Comparison of ENCODE assay signal across 23 cellular contexts in the genomic region with DNA sequence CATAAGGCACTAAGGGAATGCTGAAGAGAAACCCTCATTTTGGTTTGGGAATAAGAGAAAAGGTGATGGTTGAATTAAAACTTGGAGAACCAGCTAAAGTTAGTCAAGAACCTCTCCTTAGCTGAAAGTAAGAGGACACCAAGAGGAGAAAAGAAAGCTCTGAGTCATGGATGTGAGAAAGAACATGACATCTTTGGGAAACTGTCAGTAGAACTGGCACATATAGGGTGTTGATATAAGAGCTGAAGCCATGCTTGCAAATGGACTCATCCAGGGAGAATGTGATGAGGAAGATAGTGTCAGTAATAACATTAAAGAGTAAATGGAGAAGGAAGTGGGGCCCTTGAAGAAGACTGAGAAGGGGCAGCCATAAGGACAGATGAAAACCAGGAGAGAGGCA. TPM values are rescaled to one million over a fixed set of nuclear protein-coding genes. Genes with fewer than 3 reads are reported as not detected.
DNase-seq lines count a peak whose midpoint lies in the region; ATAC-seq and TF ChIP-seq lines count a peak whose summit lies in the region.
"Had no signal": no experiment of that assay in that cellular context is flagged by ENCODE, and none has a peak within 500 bp of the region (broad histone marks: within the 10 kb centered on the region; RNA-seq: fewer than 3 reads in every experiment).

No MANE protein-coding gene starts in this region.

- H3K4me3 ChIP-seq in CD8-positive, alpha-beta T cell (ENCODE audit: low read depth, low read length) = no peak overlapping the region
- H3K4me3 ChIP-seq in foreskin fibroblast (ENCODE audit: low read depth in 1 of 2, low read length in 2 of 2) = no peak overlapping the region
- H3K4me3 ChIP-seq: esophagus muscularis mucosa had no signal

- H3K27me3 Mint-ChIP-seq in activated CD4-positive, alpha-beta T cell treated with anti-CD3 and anti-CD28 coated beads for 36 hours = no peaks in the 10 kb centered on the region
- no peaks in the 10 kb centered on the region for H3K27me3 Mint-ChIP-seq in CD8-positive, alpha-beta T cell (ENCODE audit: low read depth)
- no peaks in the 10 kb centered on the region for H3K27me3 Mint-ChIP-seq in activated T-helper 17 cell treated with anti-CD3 and anti-CD28 coated beads, Interleukin-2, amount 50 U/mL, for 72 hours
- H3K27me3 Mint-ChIP-seq: IgD-negative memory B cell, memory B cell had no signal

- ATAC-seq in activated CD4-positive, alpha-beta T cell treated with anti-CD3 and anti-CD28 coated beads for 36 hours = peak; percentile 70
- no peak for ATAC-seq in CD8-positive, alpha-beta T cell
- ATAC-seq in activated T-helper 17 cell treated with anti-CD3 and anti-CD28 coated beads, Interleukin-2, amount 50 U/mL, for 72 hours (replicated peaks) = peak; percentile 72

- H3K27ac ChIP-seq in CD8-positive, alpha-beta T cell (ENCODE audit: low read depth, low read length) = no peak overlapping the region
- H3K27ac ChIP-seq: esophagus muscularis mucosa had no signal

- H3K9me3 Mint-ChIP-seq in activated CD4-positive, alpha-beta T cell treated with anti-CD3 and anti-CD28 coated beads for 36 hours (ENCODE audit: low read depth) = peaks cover 6% of the 10 kb centered on the region
- H3K9me3 Mint-ChIP-seq in CD8-positive, alpha-beta T cell = no peaks in the 10 kb centered on the region
- H3K9me3 Mint-ChIP-seq in activated T-helper 17 cell treated with anti-CD3 and anti-CD28 coated beads, Interleukin-2, amount 50 U/mL, for 72 hours = peaks cover 5% of the 10 kb centered on the region
- H3K9me3 Mint-ChIP-seq: IgD-negative memory B cell, memory B cell had no signal

- H3K4me1 Mint-ChIP-seq in activated CD4-positive, alpha-beta T cell treated with anti-CD3 and anti-CD28 coated beads for 36 hours = peaks cover 74% of the 10 kb centered on the region
- peaks cover 68% of the 10 kb centered on the region for H3K4me1 Mint-ChIP-seq in CD8-positive, alpha-beta T cell (ENCODE audit: low read depth)
- H3K4me1 Mint-ChIP-seq in activated T-helper 17 cell treated with anti-CD3 and anti-CD28 coated beads, Interleukin-2, amount 50 U/mL, for 72 hours = peaks cover 53% of the 10 kb centered on the region

- no peak overlapping the region for H3K4me3 Mint-ChIP-seq in activated CD4-positive, alpha-beta T cell treated with anti-CD3 and anti-CD28 coated beads for 36 hours
- H3K4me3 Mint-ChIP-seq in CD8-positive, alpha-beta T cell = no peak overlapping the region
- H3K4me3 Mint-ChIP-seq in activated T-helper 17 cell treated with anti-CD3 and anti-CD28 coated beads, Interleukin-2, amount 50 U/mL, for 72 hours = peak overlapping the region; percentile 37
- H3K4me3 Mint-ChIP-seq: IgD-negative memory B cell, memory B cell had no signal

- no peak for TF ChIP-seq CTCF in CD8-positive, alpha-beta T cell (IDR thresholded peaks at IDR 0.05)
- no peak for TF ChIP-seq CTCF in foreskin fibroblast (IDR thresholded peaks at IDR 0.05; ENCODE audit: low read depth, low read length)

- intact Hi-C loops in activated CD4-positive, alpha-beta T cell treated with anti-CD3 and anti-CD28 coated beads for 36 hours (cut with DNase I, micrococcal nuclease) = loop anchor here in 1 of 2 experiments (2.0 to 5.0 kb wide), 2 partner anchors 16 to 50 kb away; no protein-coding TSS in a partner anchor
- intact Hi-C loops in CD8-positive, alpha-beta T cell (cut with DNase I, micrococcal nuclease) = loop anchor here in 1 of 2 experiments (2.0 to 5.0 kb wide), 2 partner anchors 14 to 35 kb away; no protein-coding TSS in a partner anchor

- peaks cover 22% of the 10 kb centered on the region for H3K4me1 ChIP-seq in CD8-positive, alpha-beta T cell (ENCODE audit: insufficient read depth, low read length)
- H3K4me1 ChIP-seq: BE2C had no signal

- no peaks in the 10 kb centered on the region for H3K9me3 ChIP-seq in CD8-positive, alpha-beta T cell (ENCODE audit: low read length)
- H3K9me3 ChIP-seq: BE2C, esophagus muscularis mucosa had no signal

- H3K27me3 ChIP-seq in CD8-positive, alpha-beta T cell (ENCODE audit: insufficient read depth, low read length) = no peaks in the 10 kb centered on the region
- H3K27me3 ChIP-seq: BE2C, esophagus muscularis mucosa had no signal

- H3K36me3 Mint-ChIP-seq in activated CD4-positive, alpha-beta T cell treated with anti-CD3 and anti-CD28 coated beads for 36 hours (ENCODE audit: low read depth) = peaks cover 81% of the 10 kb centered on the region
- H3K36me3 Mint-ChIP-seq in CD8-positive, alpha-beta T cell = peaks cover 78% of the 10 kb centered on the region
- peaks cover 87% of the 10 kb centered on the region for H3K36me3 Mint-ChIP-seq in activated T-helper 17 cell treated with anti-CD3 and anti-CD28 coated beads, Interleukin-2, amount 50 U/mL, for 72 hours (ENCODE audit: low read depth)

- H3K27ac Mint-ChIP-seq in activated CD4-positive, alpha-beta T cell treated with anti-CD3 and anti-CD28 coated beads for 36 hours = peak overlapping the region; percentile 91
- H3K27ac Mint-ChIP-seq in CD8-positive, alpha-beta T cell = peak overlapping the region; percentile 3
- H3K27ac Mint-ChIP-seq in activated T-helper 17 cell treated with anti-CD3 and anti-CD28 coated beads, Interleukin-2, amount 50 U/mL, for 72 hours = peak overlapping the region; percentile 82
- H3K27ac Mint-ChIP-seq: IgD-negative memory B cell, memory B cell had no signal

- CTCF ChIA-PET in activated CD4-positive, alpha-beta T cell treated with anti-CD3 and anti-CD28 coated beads for 36 hours (lab: Charles Lee) = interaction anchor here (0.7 to 2.7 kb wide), 13 partner anchors 8 to 324 kb away, joined by 3 to 17 read pairs (median 4); no protein-coding TSS in a partner anchor
- CTCF ChIA-PET in CD8-positive, alpha-beta T cell (lab: Charles Lee) = interaction anchor here (0.9 kb wide), 1 partner anchor 9 kb away, joined by 3 read pairs; no protein-coding TSS in a partner anchor

- POLR2A ChIA-PET in activated CD4-positive, alpha-beta T cell treated with anti-CD3 and anti-CD28 coated beads for 36 hours (lab: Charles Lee) = interaction anchor here (0.6 to 1.4 kb wide), 3 partner anchors 15 to 94 kb away, joined by 3 to 5 read pairs (median 5); no protein-coding TSS in a partner anchor
- POLR2A ChIA-PET in CD8-positive, alpha-beta T cell (lab: Charles Lee) = no interaction called here

- H3K36me3 ChIP-seq in CD8-positive, alpha-beta T cell (ENCODE audit: insufficient read depth, low read length) = peaks cover 13% of the 10 kb centered on the region
- H3K36me3 ChIP-seq: BE2C had no signal

- no peak for DNase-seq in activated CD4-positive, alpha-beta T cell treated with anti-CD3 and anti-CD28 coated beads for 36 hours
- no peak for DNase-seq in activated CD4-positive, alpha-beta T cell treated with anti-CD3 and anti-CD28 coated beads, Interleukin-2, amount 50 U/mL, for 4 hours
- DNase-seq in CD8-positive, alpha-beta T cell = no peak
- DNase-seq in foreskin fibroblast (peak; percentile 55 to 56), Kasumi-1 (lab: John Stamatoyannopoulos, UW) (no peak), NCI-H510A treated with DMSO at 0.1 percent for 48 hours (lab: John Stamatoyannopoulos, UW) (no peak), SHP77 treated with DMSO at 0.1 percent for 48 hours (lab: John Stamatoyannopoulos, UW) (no peak)
- DNase-seq: activated CD4-positive, alpha-beta T cell treated with anti-CD3 and anti-CD28 coated beads, Interleukin-2, amount 50 U/mL, for 48 hours; activated effector memory CD4-positive, alpha-beta T cell treated with Interleukin-2 at 50 U/mL for 16 hours; aorta; BE2C; effector CD4-positive, alpha-beta T cell; GDM1; GOT3; NCI-H146; NCI-H748 treated with DMSO at 0.1 percent for 48 hours; Right ventricle myocardium superior; stimulated activated CD8-positive, alpha-beta memory T cell treated with anti-CD3 and anti-CD28 coated beads, Interleukin-4, amount 100 ng/mL, for 48 hours; SW 1271 had no signal

RNA-seq across cellular contexts. Expression of a gene that starts 54.3 kb away (rescaled TPM):
- 10 to 100 TPM; 31.5 to 37.1 TPM for total RNA-seq in activated CD4-positive, alpha-beta T cell treated with anti-CD3 and anti-CD28 coated beads for 36 hours
- 10 to 100 TPM; 24.0 to 26.7 TPM for total RNA-seq in CD8-positive, alpha-beta T cell
- total RNA-seq in activated T-helper 17 cell treated with anti-CD3 and anti-CD28 coated beads, Interleukin-2, amount 50 U/mL, for 72 hours = 10 to 100 TPM; 27.7 to 50.4 TPM

Comparison
In these comparisons a context has a peak if more than half of its experiments do, and no peak if none do; other contexts are left out.
1. DNase-seq: peak in foreskin fibroblast (2 of 2); none in activated CD4-positive, alpha-beta T cell treated with anti-CD3 and anti-CD28 coated beads for 36 hours (single experiment), activated CD4-positive, alpha-beta T cell treated with anti-CD3 and anti-CD28 coated beads, Interleukin-2, amount 50 U/mL, for 4 hours (0 of 2), CD8-positive, alpha-beta T cell (0 of 7), Kasumi-1 (0 of 2), NCI-H510A treated with DMSO at 0.1 percent for 48 hours (single experiment) and SHP77 treated with DMSO at 0.1 percent for 48 hours (single experiment).
2. H3K27ac Mint-ChIP-seq: peak in every context shown above with its lines; median percentile 91 in activated CD4-positive, alpha-beta T cell treated with anti-CD3 and anti-CD28 coated beads for 36 hours; 82 in activated T-helper 17 cell treated with anti-CD3 and anti-CD28 coated beads, Interleukin-2, amount 50 U/mL, for 72 hours; 3 in CD8-positive, alpha-beta T cell.